ENCODE assay signal across 8 cellular contexts in genomic region chr7:37352974-37353948, GRCh38.
DNase-seq lines count a peak whose midpoint lies in the region; ATAC-seq and TF ChIP-seq lines count a peak whose summit lies in the region.

No MANE protein-coding gene starts in this region.

- TF ChIP-seq CTCF in GM12873 (IDR thresholded peaks at IDR 0.05; ENCODE audit: insufficient read depth, low read depth, low read length, missing control alignments) (peak; percentile 92), spleen (IDR thresholded peaks at IDR 0.05 in 8 of 11, conservative IDR thresholded peaks at IDR 0.05 in 3 of 11) (peak; percentile 37 to 84 (median 75))

- peaks cover 19% of the 10 kb centered on the region for H3K4me1 ChIP-seq in effector memory CD4-positive, alpha-beta T cell (ENCODE audit: control insufficient read depth, insufficient read depth, low read length, poor library complexity, severe bottlenecking)
- H3K4me1 ChIP-seq in spleen = peaks cover 12 to 81% (median 63%) of the 10 kb centered on the region in 6 donors

- no peaks in the 10 kb centered on the region for H3K36me3 ChIP-seq in effector memory CD4-positive, alpha-beta T cell (ENCODE audit: control insufficient read depth, insufficient read depth, low read length)
- no peaks in the 10 kb centered on the region for H3K36me3 ChIP-seq in spleen

- intact Hi-C loops in spleen (cut with DNase I; ENCODE audit: low total_unique reads) = no loop called here

- no peaks in the 10 kb centered on the region for H3K9me3 ChIP-seq in effector memory CD4-positive, alpha-beta T cell (ENCODE audit: control insufficient read depth, low read length)
- H3K9me3 ChIP-seq in spleen = no peaks in the 10 kb centered on the region

- H3K27ac ChIP-seq in effector memory CD4-positive, alpha-beta T cell (ENCODE audit: insufficient read depth, low read length, poor library complexity, severe bottlenecking) = peak overlapping the region; percentile 72
- peak overlapping the region in 7 of 8 donors; percentile 13 to 83 (median 55) for H3K27ac ChIP-seq in spleen

- peak overlapping the region; percentile 72 for H3K4me3 ChIP-seq in Jurkat, Clone E6-1 (ENCODE audit: low read length)
- H3K4me3 ChIP-seq in effector memory CD4-positive, alpha-beta T cell (ENCODE audit: insufficient read depth, low read depth, low read length, poor library complexity, severe bottlenecking) = peak overlapping the region; percentile 59
- H3K4me3 ChIP-seq in spleen = peak overlapping the region; percentile 25 to 73 (median 45)

- WGBS in spleen, 5 donors = 26 to 50% (median 34%) methylated on average over 32 of the region's 32 CpGs

- peak; percentile 54 for ATAC-seq in GM21576 (IDR thresholded peaks at IDR 0.05; ENCODE audit: unreplicated experiment)
- ATAC-seq in activated CD4-positive, CD25-positive, alpha-beta regulatory T cell treated with anti-CD3 and anti-CD28 coated beads, Interleukin-2, amount 50 U/mL, for 24 hours = peak; percentile 76 to 85

- peak; percentile 88 for DNase-seq in Jurkat, Clone E6-1 (ENCODE audit: low read depth, low spot score)
- DNase-seq in effector memory CD4-positive, alpha-beta T cell = peak; percentile 57 to 74 (median 61)
- DNase-seq in spleen = peak; percentile 87
- no peak for DNase-seq in NCI-H510A treated with DMSO at 0.1 percent for 48 hours (lab: John Stamatoyannopoulos, UW)
- DNase-seq in amniotic stem cell (lab: John Stamatoyannopoulos, UW) = no peak

- TF ChIP-seq POLR2A in spleen (IDR thresholded peaks at IDR 0.05) = no peak

- H3K27me3 ChIP-seq in effector memory CD4-positive, alpha-beta T cell (replicated peaks; ENCODE audit: control insufficient read depth, insufficient read depth, low read length, poor library complexity, severe bottlenecking) = no peaks in the 10 kb centered on the region
- no peaks in the 10 kb centered on the region for H3K27me3 ChIP-seq in spleen (replicated peaks in 1 of 7)

Comparison
In these comparisons a context has a peak if more than half of its experiments do, and no peak if none do; other contexts are left out.
1. DNase-seq: peak in Jurkat, Clone E6-1 (single experiment), effector memory CD4-positive, alpha-beta T cell (3 of 3) and spleen (single experiment); none in NCI-H510A treated with DMSO at 0.1 percent for 48 hours (single experiment) and amniotic stem cell (single experiment).
2. Peak in every context shown above with its lines, with median percentiles within 50 percentile points of each other: H3K4me3 ChIP-seq.